Comparison of ENCODE assay signal across 8 cellular contexts in the genomic region with DNA sequence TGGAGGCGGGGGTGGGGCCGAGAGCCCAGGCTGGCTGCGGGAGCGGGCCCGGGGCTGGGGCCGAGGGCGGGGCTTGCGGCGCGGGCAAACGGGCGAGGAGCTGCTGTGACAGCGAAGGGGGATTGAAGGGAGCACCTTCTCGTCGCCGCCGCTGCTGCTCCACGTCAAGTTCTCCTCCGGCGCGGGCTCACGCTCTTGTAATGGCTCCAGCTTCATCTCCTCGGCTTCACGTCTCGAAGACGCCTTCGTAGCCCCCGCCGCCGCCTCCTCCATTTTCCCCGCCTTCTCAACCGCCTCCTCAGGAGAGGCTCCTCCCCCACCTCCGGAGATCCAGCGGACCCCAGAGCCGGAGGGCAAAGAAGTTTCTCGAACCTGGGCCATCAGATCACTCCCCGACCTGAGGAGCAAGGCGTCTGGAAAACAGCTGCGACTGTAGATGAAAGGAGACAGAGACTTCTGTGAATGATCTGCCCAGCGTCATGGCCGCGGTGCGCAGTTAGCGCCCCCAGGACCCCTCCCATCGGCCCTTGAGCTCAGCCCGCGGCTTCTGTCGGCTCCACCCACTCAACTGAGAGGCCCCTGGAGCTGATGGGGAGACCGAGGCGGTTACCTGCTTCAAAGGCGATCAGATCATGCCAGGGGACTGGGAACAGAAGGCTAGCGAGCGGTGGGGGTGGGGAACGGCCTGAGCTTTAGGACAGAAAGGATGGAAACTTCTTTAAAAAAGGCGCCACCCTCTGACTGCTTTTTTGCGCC. TPM values are rescaled to one million over a fixed set of nuclear protein-coding genes. Genes with fewer than 3 reads are reported as not detected.
DNase-seq lines count a peak whose midpoint lies in the region; ATAC-seq, FAIRE-seq and TF ChIP-seq lines count a peak whose summit lies in the region.

No MANE protein-coding gene starts in this region.

- POLR2A ChIA-PET in WTC11 (lab: Charles Lee): interaction anchor here (1.1 to 1.8 kb wide), 2 partner anchors 229 to 420 kb away, joined by 3 to 4 read pairs; partner anchors contain the start of gene RRAGB

- H3K9me3 ChIP-seq in kidney (ENCODE audit: control insufficient read depth in 1 of 2, low read length in 2 of 2): no peaks in the 10 kb centered on the region

- TF ChIP-seq CTCF in NB4 (IDR thresholded peaks at IDR 0.05; ENCODE audit: low read depth, low read length): no peak
- no peak for TF ChIP-seq CTCF in WTC11 (IDR thresholded peaks at IDR 0.05)
- no peak for TF ChIP-seq CTCF in cardiac fibroblast (IDR thresholded peaks at IDR 0.05; ENCODE audit: low read depth, low read length)
- TF ChIP-seq CTCF in kidney (IDR thresholded peaks at IDR 0.05; ENCODE audit: borderline replicate concordance, extremely low read depth, insufficient read depth): peak; percentile 3

- ATAC-seq in WTC11: peak; percentile 77

- peak overlapping the region; percentile 97 to 98 for H3K27ac ChIP-seq in kidney (ENCODE audit: low read depth in 2 of 2, low read length in 2 of 2)

- CTCF ChIA-PET in WTC11 (lab: Charles Lee): interaction anchor here (1.0 to 1.6 kb wide), 3 partner anchors 36 to 419 kb away, joined by 5 to 6 read pairs (median 5); partner anchors contain the start of gene MAGEH1

- intact Hi-C loops in kidney (cut with DNase I): no loop called here

- H3K27me3 ChIP-seq in H7 (ENCODE audit: control insufficient read depth, insufficient read depth, low read length): no peaks in the 10 kb centered on the region

- TF ChIP-seq POLR2A in NB4 (IDR thresholded peaks at IDR 0.05; ENCODE audit: extremely low read depth, insufficient read length): no peak

- H3K36me3 Mint-ChIP-seq in WTC11: no peaks in the 10 kb centered on the region

- peak overlapping the region; percentile 95 for H3K27ac Mint-ChIP-seq in WTC11

- DNase-seq in GDM1 (lab: John Stamatoyannopoulos, UW) (peak; percentile 46), H7 (peak; percentile 83), NB4 (ENCODE audit: low read depth) (peak; percentile 61), WTC11 (ENCODE audit: low spot score) (peak; percentile 53), cardiac fibroblast (ENCODE audit: low read depth in 2 of 2) (peak; percentile 44 to 60), kidney (peak; percentile 88), DMS153 (lab: John Stamatoyannopoulos, UW) (no peak)
- DNase-seq in stimulated activated CD4-positive, alpha-beta T cell treated with anti-CD3 and anti-CD28 coated beads, Interleukin-1b, Interleukin-23, amount 100 ng/mL, for 48 hours: peak; percentile 43

- H3K27me3 Mint-ChIP-seq in WTC11 (ENCODE audit: low read depth): no peaks in the 10 kb centered on the region

- FAIRE-seq in kidney (lab: Jason Lieb, UNC): no peak

- peaks cover 12% of the 10 kb centered on the region for H3K4me1 Mint-ChIP-seq in WTC11

- H3K4me3 ChIP-seq in H7 (ENCODE audit: insufficient read depth, low read depth, low read length) (peak overlapping the region; percentile 54), NB4 (ENCODE audit: low read depth, low read length) (peak overlapping the region; percentile 70), cardiac fibroblast (replicated peaks in 1 of 2; ENCODE audit: low read depth in 2 of 2, low read length in 2 of 2) (peak overlapping the region; percentile 63 to 71), kidney (ENCODE audit: low read length in 2 of 2) (peak overlapping the region; percentile 84 to 92)

- H3K9me3 Mint-ChIP-seq in WTC11: no peaks in the 10 kb centered on the region

- H3K36me3 ChIP-seq in H7 (replicated peaks; ENCODE audit: control insufficient read depth, insufficient read depth, low read length): no peaks in the 10 kb centered on the region; the same call in 1 of the 2 replicates
- H3K36me3 ChIP-seq in kidney (ENCODE audit: control insufficient read depth in 1 of 2, insufficient read depth in 2 of 2, low read length in 2 of 2): no peaks in the 10 kb centered on the region

- H3K4me3 Mint-ChIP-seq in WTC11: peak overlapping the region; percentile 91

- no peaks in the 10 kb centered on the region for H3K4me1 ChIP-seq in kidney (ENCODE audit: control insufficient read depth in 1 of 2, insufficient read depth in 1 of 2, low read depth in 1 of 2, low read length in 2 of 2)

- H3K9ac ChIP-seq in kidney (ENCODE audit: low read length in 2 of 2): peak overlapping the region; percentile 85 to 98

TF ChIP-seq in WTC11, 78 proteins besides CTCF, POLR2A, EP300 and RAD21:
- TF ChIP-seq, protein P1, sequence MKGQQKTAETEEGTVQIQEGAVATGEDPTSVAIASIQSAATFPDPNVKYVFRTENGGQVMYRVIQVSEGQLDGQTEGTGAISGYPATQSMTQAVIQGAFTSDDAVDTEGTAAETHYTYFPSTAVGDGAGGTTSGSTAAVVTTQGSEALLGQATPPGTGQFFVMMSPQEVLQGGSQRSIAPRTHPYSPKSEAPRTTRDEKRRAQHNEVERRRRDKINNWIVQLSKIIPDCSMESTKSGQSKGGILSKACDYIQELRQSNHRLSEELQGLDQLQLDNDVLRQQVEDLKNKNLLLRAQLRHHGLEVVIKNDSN (CRISPR knock-in tag; IDR thresholded peaks at IDR 0.05): no peak; the same call in 1 of the 2 replicates
- TF ChIP-seq, protein P2, sequence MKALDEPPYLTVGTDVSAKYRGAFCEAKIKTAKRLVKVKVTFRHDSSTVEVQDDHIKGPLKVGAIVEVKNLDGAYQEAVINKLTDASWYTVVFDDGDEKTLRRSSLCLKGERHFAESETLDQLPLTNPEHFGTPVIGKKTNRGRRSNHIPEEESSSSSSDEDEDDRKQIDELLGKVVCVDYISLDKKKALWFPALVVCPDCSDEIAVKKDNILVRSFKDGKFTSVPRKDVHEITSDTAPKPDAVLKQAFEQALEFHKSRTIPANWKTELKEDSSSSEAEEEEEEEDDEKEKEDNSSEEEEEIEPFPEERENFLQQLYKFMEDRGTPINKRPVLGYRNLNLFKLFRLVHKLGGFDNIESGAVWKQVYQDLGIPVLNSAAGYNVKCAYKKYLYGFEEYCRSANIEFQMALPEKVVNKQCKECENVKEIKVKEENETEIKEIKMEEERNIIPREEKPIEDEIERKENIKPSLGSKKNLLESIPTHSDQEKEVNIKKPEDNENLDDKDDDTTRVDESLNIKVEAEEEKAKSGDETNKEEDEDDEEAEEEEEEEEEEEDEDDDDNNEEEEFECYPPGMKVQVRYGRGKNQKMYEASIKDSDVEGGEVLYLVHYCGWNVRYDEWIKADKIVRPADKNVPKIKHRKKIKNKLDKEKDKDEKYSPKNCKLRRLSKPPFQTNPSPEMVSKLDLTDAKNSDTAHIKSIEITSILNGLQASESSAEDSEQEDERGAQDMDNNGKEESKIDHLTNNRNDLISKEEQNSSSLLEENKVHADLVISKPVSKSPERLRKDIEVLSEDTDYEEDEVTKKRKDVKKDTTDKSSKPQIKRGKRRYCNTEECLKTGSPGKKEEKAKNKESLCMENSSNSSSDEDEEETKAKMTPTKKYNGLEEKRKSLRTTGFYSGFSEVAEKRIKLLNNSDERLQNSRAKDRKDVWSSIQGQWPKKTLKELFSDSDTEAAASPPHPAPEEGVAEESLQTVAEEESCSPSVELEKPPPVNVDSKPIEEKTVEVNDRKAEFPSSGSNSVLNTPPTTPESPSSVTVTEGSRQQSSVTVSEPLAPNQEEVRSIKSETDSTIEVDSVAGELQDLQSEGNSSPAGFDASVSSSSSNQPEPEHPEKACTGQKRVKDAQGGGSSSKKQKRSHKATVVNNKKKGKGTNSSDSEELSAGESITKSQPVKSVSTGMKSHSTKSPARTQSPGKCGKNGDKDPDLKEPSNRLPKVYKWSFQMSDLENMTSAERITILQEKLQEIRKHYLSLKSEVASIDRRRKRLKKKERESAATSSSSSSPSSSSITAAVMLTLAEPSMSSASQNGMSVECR (CRISPR knock-in tag; IDR thresholded peaks at IDR 0.05; ENCODE audit: borderline replicate concordance): peak; percentile 41; the same call in 1 of the 2 replicates
- TF ChIP-seq ZBTB21 (CRISPR knock-in tag; IDR thresholded peaks at IDR 0.05; ENCODE audit: borderline replicate concordance) (no peak), MAX (CRISPR knock-in tag; IDR thresholded peaks at IDR 0.05) (0 out of 2 replicates have a peak, but pooled peaks have one; percentile 22)

RNA-seq across cellular contexts. Expression of gene USP51, which starts 0.9 kb away (rescaled TPM):
- total RNA-seq in H7 (2014; rRNA removed; shearing (Covaris generic)): 6.6 and 6.7 TPM in 2 replicates
- total RNA-seq in WTC11 (2021): 6.0 to 6.5 TPM (median 6.4 TPM) in 3 replicates
- 4.6 TPM for total RNA-seq in kidney
- polyA plus RNA-seq in kidney (ENCODE audit: insufficient read depth, low read depth, low replicate concordance): 3.4 TPM

RNA-seq across cellular contexts. Expression of gene MAGEH1, which starts 36.8 kb away (rescaled TPM):
- total RNA-seq in H7 (2014; rRNA removed; shearing (Covaris generic)): 18.0 and 18.4 TPM in 2 replicates
- total RNA-seq in WTC11 (2021) (12.0 to 13.9 TPM (median 12.2 TPM) in 3 replicates), kidney (23.7 TPM)
- 47.3 TPM for polyA plus RNA-seq in kidney (ENCODE audit: insufficient read depth, low read depth, low replicate concordance)
